In genomic region chr12:112607427-112607826, GRCh38 we compare ENCODE assay signal across 28 cellular contexts.
"Had no signal": no experiment of that assay in that cellular context is flagged by ENCODE, and none has a peak within 500 bp of the region (broad histone marks: within the 10 kb centered on the region; RNA-seq: fewer than 3 reads in every experiment).

No MANE protein-coding gene starts in this region.

- H3K9me3 ChIP-seq: adrenal gland, body of pancreas, esophagus squamous epithelium, gastroesophageal sphincter, heart right ventricle had no signal

- ATAC-seq: activated CD4-positive, alpha-beta T cell treated with anti-CD3 and anti-CD28 coated beads for 36 hours; activated CD8-positive, alpha-beta memory T cell treated with anti-CD3 and anti-CD28 coated beads, Interleukin-2, amount 10 ng/mL, durations not matched to agents 7 days and 5 days; activated CD8-positive, alpha-beta T cell treated with anti-CD3 and anti-CD28 coated beads, Interleukin-2, amount 10 ng/mL, durations not matched to agents 7 days and 5 days; activated naive CD8-positive, alpha-beta T cell treated with anti-CD3 and anti-CD28 coated beads, Interleukin-2, amount 50 U/mL, for 24 hours; body of pancreas; effector memory CD8-positive, alpha-beta T cell; gastroesophageal sphincter; heart right ventricle had no signal

- H3K27me3 ChIP-seq: adrenal gland, body of pancreas had no signal

- H3K27ac ChIP-seq: adrenal gland, body of pancreas, epithelial cell of prostate, esophagus squamous epithelium, gastroesophageal sphincter, heart right ventricle had no signal

- H3K4me3 ChIP-seq: adrenal gland, body of pancreas, esophagus squamous epithelium, gastroesophageal sphincter, heart right ventricle had no signal

- DNase-seq: activated CD4-positive, alpha-beta memory T cell treated with anti-CD3 and anti-CD28 coated beads for 36 hours; activated CD4-positive, alpha-beta T cell treated with anti-CD3 and anti-CD28 coated beads for 36 hours; activated CD4-positive, alpha-beta T cell treated with anti-CD3 and anti-CD28 coated beads, Interleukin-2, amount 10 ng/mL, durations not matched to agents 24 days and 14 days; activated CD4-positive, CD25-positive, alpha-beta regulatory T cell; activated CD4-positive, CD25-positive, alpha-beta regulatory T cell treated with anti-CD3 and anti-CD28 coated beads, Interleukin-2, amount 50 U/mL, for 72 hours; activated CD8-positive, alpha-beta memory T cell treated with anti-CD3 and anti-CD28 coated beads, Interleukin-2, amount 10 ng/mL, durations not matched to agents 7 days and 5 days; activated CD8-positive, alpha-beta memory T cell treated with anti-CD3 and anti-CD28 coated beads, Interleukin-2, amount 50 U/mL, for 4 hours; activated CD8-positive, alpha-beta T cell treated with anti-CD3 and anti-CD28 coated beads, Interleukin-2, amount 10 ng/mL, durations not matched to agents 7 days and 5 days; activated effector memory CD4-positive, alpha-beta T cell treated with anti-CD3 and anti-CD28 coated beads, Interleukin-2, amount 50 U/mL, for 16 hours; activated naive CD4-positive, alpha-beta T cell treated with anti-CD3 and anti-CD28 coated beads for 36 hours; activated naive CD8-positive, alpha-beta T cell treated with anti-CD3 and anti-CD28 coated beads for 36 hours; activated naive CD8-positive, alpha-beta T cell treated with anti-CD3 and anti-CD28 coated beads, Interleukin-2, amount 50 U/mL, for 24 hours; activated T-cell treated with anti-CD3 and anti-CD28 coated beads, Interleukin-2, amount 50 U/mL, for 1 hour; activated T-cell treated with anti-CD3 and anti-CD28 coated beads, Interleukin-2, amount 50 U/mL, for 48 hours; adrenal gland; amygdala; aorta; cortex of kidney; dermis blood vessel endothelial cell; effector CD4-positive, alpha-beta T cell; effector memory CD8-positive, alpha-beta T cell; esophagus squamous epithelium; foreskin melanocyte; heart right ventricle; T-helper 2 cell had no signal

- H3K36me3 ChIP-seq: adrenal gland, esophagus squamous epithelium, gastroesophageal sphincter, heart right ventricle had no signal

- H3K4me1 ChIP-seq: adrenal gland, body of pancreas, esophagus squamous epithelium, gastroesophageal sphincter had no signal
